In the genomic region with DNA sequence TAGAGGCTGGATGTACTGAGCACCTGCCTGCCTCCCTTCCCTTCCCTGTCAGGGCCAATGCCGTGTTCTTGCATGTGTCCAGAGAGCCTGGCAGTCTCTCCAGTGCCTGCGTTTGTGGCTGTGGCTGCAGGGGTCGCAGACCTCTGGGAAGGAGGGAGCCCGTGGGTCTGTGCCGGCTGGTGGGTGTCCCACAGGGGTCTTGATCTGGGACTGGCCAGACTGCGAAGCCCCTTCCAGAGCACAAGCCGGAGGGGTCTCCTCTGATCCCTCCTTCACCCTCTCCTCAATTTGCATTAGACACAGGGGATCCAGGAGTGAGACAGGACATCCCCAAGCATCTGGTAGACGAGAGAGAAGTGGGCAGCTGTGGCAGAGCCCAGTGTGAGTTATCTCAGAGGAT, we compare ENCODE assay signal across 21 cellular contexts.
DNase-seq lines count a peak whose midpoint lies in the region; ATAC-seq and TF ChIP-seq lines count a peak whose summit lies in the region.
"Had no signal": no experiment of that assay in that cellular context is flagged by ENCODE, and none has a peak within 500 bp of the region (broad histone marks: within the 10 kb centered on the region; RNA-seq: fewer than 3 reads in every experiment).

No MANE protein-coding gene starts in this region.

- H2AFZ ChIP-seq in hepatocyte = no peak overlapping the region

- no peak for ATAC-seq in WTC11
- peak; percentile 26 for ATAC-seq in stimulated activated naive CD8-positive, alpha-beta T cell treated with anti-CD3 and anti-CD28 coated beads, Interleukin-15, amount 100 ng/mL, for 72 hours
- no peak for ATAC-seq in Right ventricle myocardium inferior
- ATAC-seq: PC-3 had no signal

- H3K4me1 Mint-ChIP-seq in WTC11 = no peaks in the 10 kb centered on the region
- no peaks in the 10 kb centered on the region for H3K4me1 Mint-ChIP-seq in stimulated activated naive CD8-positive, alpha-beta T cell treated with anti-CD3 and anti-CD28 coated beads, Interleukin-15, amount 100 ng/mL, for 72 hours
- H3K4me1 Mint-ChIP-seq in CD4-positive, alpha-beta memory T cell = no peaks in the 10 kb centered on the region
- H3K4me1 Mint-ChIP-seq: CD4-positive, CD25-positive, alpha-beta regulatory T cell had no signal

- DNase-seq in WTC11 (ENCODE audit: low spot score) (no peak), mesenteric fat pad (ENCODE audit: low spot score) (peak; percentile 88), posterior vena cava (ENCODE audit: low spot score) (peak; percentile 62), hepatocyte (ENCODE audit: low spot score) (no peak), Right ventricle myocardium inferior (ENCODE audit: missing footprints) (no peak)
- no peak for DNase-seq in stimulated activated naive CD8-positive, alpha-beta T cell treated with anti-CD3 and anti-CD28 coated beads, Interleukin-15, amount 100 ng/mL, for 72 hours
- no peak for DNase-seq in CD4-positive, alpha-beta memory T cell
- DNase-seq in activated CD4-positive, alpha-beta T cell treated with anti-CD3 and anti-CD28 coated beads, Interleukin-2, amount 50 U/mL, for 4 hours = no peak
- DNase-seq: CD4-positive, CD25-positive, alpha-beta regulatory T cell; Karpas-422; MV-4-11; NCI-H1105; NCI-H1436 treated with DMSO at 0.1 percent for 48 hours; NCI-H1930; NCI-H2107; NCI-H446; NCI-H524 treated with DMSO at 0.1 percent for 48 hours; NCI-H774; PC-3; SJCRH30 had no signal

- no peak overlapping the region for H3K4me2 ChIP-seq in hepatocyte
- H3K4me2 ChIP-seq: BLaER1 had no signal

- H3K27ac ChIP-seq in CD4-positive, alpha-beta memory T cell (ENCODE audit: low read depth, low read length) = no peak overlapping the region
- no peak overlapping the region for H3K27ac ChIP-seq in hepatocyte
- H3K27ac ChIP-seq: BLaER1, SJCRH30 had no signal

- no peaks in the 10 kb centered on the region for H3K36me3 ChIP-seq in CD4-positive, alpha-beta memory T cell (ENCODE audit: insufficient read depth, low read length)
- H3K36me3 ChIP-seq in hepatocyte (replicated peaks; ENCODE audit: insufficient read depth, low read depth) = no peaks in the 10 kb centered on the region
- H3K36me3 ChIP-seq: BLaER1, SJCRH30 had no signal

- no peaks in the 10 kb centered on the region for H3K27me3 Mint-ChIP-seq in WTC11 (ENCODE audit: low read depth)
- H3K27me3 Mint-ChIP-seq in stimulated activated naive CD8-positive, alpha-beta T cell treated with anti-CD3 and anti-CD28 coated beads, Interleukin-15, amount 100 ng/mL, for 72 hours = peaks cover 6% of the 10 kb centered on the region
- peaks cover 5 to 9% of the 10 kb centered on the region in 2 donors for H3K27me3 Mint-ChIP-seq in CD4-positive, alpha-beta memory T cell
- H3K27me3 Mint-ChIP-seq: CD4-positive, CD25-positive, alpha-beta regulatory T cell had no signal

- H3K27ac Mint-ChIP-seq in WTC11 = no peak overlapping the region
- H3K27ac Mint-ChIP-seq in stimulated activated naive CD8-positive, alpha-beta T cell treated with anti-CD3 and anti-CD28 coated beads, Interleukin-15, amount 100 ng/mL, for 72 hours = peak overlapping the region in 1 of 2 donors; percentile 61
- H3K27ac Mint-ChIP-seq in CD4-positive, alpha-beta memory T cell = peak overlapping the region in 1 of 7 donors; percentile 79
- H3K27ac Mint-ChIP-seq: CD4-positive, CD25-positive, alpha-beta regulatory T cell had no signal

- no peaks in the 10 kb centered on the region for H3K9me3 ChIP-seq in CD4-positive, alpha-beta memory T cell (ENCODE audit: control insufficient read depth in 1 of 2, low read length in 2 of 2)
- no peaks in the 10 kb centered on the region for H3K9me3 ChIP-seq in hepatocyte (ENCODE audit: low read depth)
- H3K9me3 ChIP-seq: SJCRH30 had no signal

- TF ChIP-seq CTCF in WTC11 (IDR thresholded peaks at IDR 0.05) (no peak), hepatocyte (IDR thresholded peaks at IDR 0.05; ENCODE audit: poor library complexity) (no peak)

- H3K9me2 ChIP-seq in hepatocyte (replicated peaks; ENCODE audit: insufficient read depth) = no peaks in the 10 kb centered on the region

- no peaks in the 10 kb centered on the region for H3K36me3 Mint-ChIP-seq in WTC11
- H3K36me3 Mint-ChIP-seq in CD4-positive, alpha-beta memory T cell = no peaks in the 10 kb centered on the region
- H3K36me3 Mint-ChIP-seq: CD4-positive, CD25-positive, alpha-beta regulatory T cell had no signal

- intact Hi-C loops in posterior vena cava (cut with DNase I) (no loop called here), Right ventricle myocardium inferior (cut with DNase I) (no loop called here)
- intact Hi-C loops in CD4-positive, alpha-beta memory T cell (cut with micrococcal nuclease) = no loop called here

- H3K9me3 Mint-ChIP-seq in WTC11 = no peaks in the 10 kb centered on the region
- H3K9me3 Mint-ChIP-seq in stimulated activated naive CD8-positive, alpha-beta T cell treated with anti-CD3 and anti-CD28 coated beads, Interleukin-15, amount 100 ng/mL, for 72 hours = no peaks in the 10 kb centered on the region
- no peaks in the 10 kb centered on the region for H3K9me3 Mint-ChIP-seq in CD4-positive, alpha-beta memory T cell

- CTCF ChIA-PET in WTC11 (lab: Charles Lee) = no interaction called here
- CTCF ChIA-PET in CD4-positive, alpha-beta memory T cell (lab: Charles Lee; ENCODE audit: partially characterized antibody) = no interaction called here

- POLR2A ChIA-PET in WTC11 (lab: Charles Lee) = no interaction called here
- POLR2A ChIA-PET in CD4-positive, alpha-beta memory T cell (lab: Charles Lee; ENCODE audit: partially characterized antibody) = no interaction called here

- H3K4me3 Mint-ChIP-seq in WTC11 = no peak overlapping the region
- no peak overlapping the region for H3K4me3 Mint-ChIP-seq in stimulated activated naive CD8-positive, alpha-beta T cell treated with anti-CD3 and anti-CD28 coated beads, Interleukin-15, amount 100 ng/mL, for 72 hours
- H3K4me3 Mint-ChIP-seq in CD4-positive, alpha-beta memory T cell = no peak overlapping the region

- no peaks in the 10 kb centered on the region for H3K27me3 ChIP-seq in CD4-positive, alpha-beta memory T cell (ENCODE audit: insufficient read depth, low read length)
- no peaks in the 10 kb centered on the region for H3K27me3 ChIP-seq in hepatocyte
- H3K27me3 ChIP-seq: BLaER1, SJCRH30 had no signal

- WGBS in hepatocyte (ENCODE audit: low lambda C conversion rate, missing lambda C conversion rate) = 83% methylated on average over 8 of the region's 8 CpGs

- H4K20me1 ChIP-seq in hepatocyte (ENCODE audit: insufficient read depth, poor library complexity, severe bottlenecking) = no peaks in the 10 kb centered on the region

- H3K79me2 ChIP-seq in hepatocyte = no peaks in the 10 kb centered on the region

- no peak overlapping the region for H3K4me3 ChIP-seq in CD4-positive, alpha-beta memory T cell (ENCODE audit: low read length in 2 of 2)
- no peak overlapping the region for H3K4me3 ChIP-seq in hepatocyte
- H3K4me3 ChIP-seq: BLaER1, SJCRH30 had no signal

- no peaks in the 10 kb centered on the region for H3K4me1 ChIP-seq in CD4-positive, alpha-beta memory T cell (ENCODE audit: insufficient read depth, low read length)
- H3K4me1 ChIP-seq in hepatocyte (ENCODE audit: insufficient read depth) = no peaks in the 10 kb centered on the region
- H3K4me1 ChIP-seq: SJCRH30 had no signal

TF ChIP-seq in WTC11, 78 proteins besides CTCF, POLR2A, EP300 and RAD21 (continues in another document):
- TF ChIP-seq CREB1 (CRISPR knock-in tag; IDR thresholded peaks at IDR 0.05) (no peak), FOXJ3 (CRISPR knock-in tag; IDR thresholded peaks at IDR 0.05; ENCODE audit: borderline replicate concordance) (no peak), FOXP1 (CRISPR knock-in tag; IDR thresholded peaks at IDR 0.05; ENCODE audit: borderline replicate concordance) (0 out of 2 replicates have a peak, but pooled peaks have one; percentile 40), ERG (CRISPR knock-in tag; IDR thresholded peaks at IDR 0.05) (no peak), FOXP4 (CRISPR knock-in tag; IDR thresholded peaks at IDR 0.05) (no peak)

Comparison
In these comparisons a context has a peak if more than half of its experiments do, and no peak if none do; other contexts are left out.
1. DNase-seq: peak in mesenteric fat pad (single experiment) and posterior vena cava (single experiment); none in WTC11 (single experiment), stimulated activated naive CD8-positive, alpha-beta T cell treated with anti-CD3 and anti-CD28 coated beads, Interleukin-15, amount 100 ng/mL, for 72 hours (0 of 2), CD4-positive, alpha-beta memory T cell (0 of 5), hepatocyte (single experiment), activated CD4-positive, alpha-beta T cell treated with anti-CD3 and anti-CD28 coated beads, Interleukin-2, amount 50 U/mL, for 4 hours (0 of 2) and Right ventricle myocardium inferior (single experiment).